ENCODE assay signal across 17 cellular contexts in the genomic region with DNA sequence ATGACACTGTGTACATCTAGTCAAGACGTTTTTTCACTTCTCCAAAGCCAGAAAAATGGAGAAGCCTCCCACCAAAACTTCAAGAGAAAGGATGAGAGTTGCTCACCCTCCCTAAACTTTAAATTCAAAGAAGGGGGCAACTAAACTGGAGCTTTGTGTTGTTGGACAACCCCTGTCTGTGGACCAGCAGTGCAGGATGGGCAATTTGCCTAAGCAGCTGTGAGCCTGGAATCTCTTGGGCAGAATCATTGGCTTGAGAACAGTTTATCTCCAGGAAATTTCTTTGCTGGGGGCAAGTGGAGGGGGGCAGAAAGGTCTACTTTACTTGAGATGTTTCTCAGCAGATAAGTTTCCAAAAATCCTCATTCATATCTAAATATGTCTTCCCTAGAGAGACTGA.
"Had no signal": no experiment of that assay in that cellular context is flagged by ENCODE, and none has a peak within 500 bp of the region (broad histone marks: within the 10 kb centered on the region; RNA-seq: fewer than 3 reads in every experiment).

No MANE protein-coding gene starts in this region.

- ATAC-seq: activated CD8-positive, alpha-beta T cell treated with anti-CD3 and anti-CD28 coated beads for 36 hours; activated naive CD8-positive, alpha-beta T cell treated with anti-CD3 and anti-CD28 coated beads, Interleukin-2, amount 50 U/mL, for 24 hours; esophagus mucosa; foreskin keratinocyte; left lobe of liver; mucosa of descending colon; stimulated activated naive B cell treated with anti-CD40 and anti-IgM and Interleukin-4, amounts not matched to agents 10 μg/mL and 1 μg/mL and 100 μg/mL, for 72 hours; upper lobe of right lung had no signal

- DNase-seq: activated B cell treated with CpG ODN at 0.5 μM for 24 hours; activated CD4-positive, alpha-beta T cell treated with anti-CD3 and anti-CD28 coated beads, Interleukin-2, amount 50 U/mL, for 1 hour; activated CD8-positive, alpha-beta T cell treated with anti-CD3 and anti-CD28 coated beads for 36 hours; activated naive CD8-positive, alpha-beta T cell treated with anti-CD3 and anti-CD28 coated beads, Interleukin-2, amount 50 U/mL, for 24 hours; activated T-cell treated with anti-CD3 and anti-CD28 coated beads, Interleukin-2, amount 50 U/mL, for 48 hours; cortex of kidney; foreskin keratinocyte; kidney glomerular epithelial cell; mucosa of descending colon; sigmoid colon; stimulated activated CD4-positive, alpha-beta T cell treated with anti-CD3 and anti-CD28 coated beads, Interleukin-1b, Interleukin-23, amount 100 ng/mL, for 48 hours; stimulated activated naive B cell treated with anti-CD40 and anti-IgM and Interleukin-4, amounts not matched to agents 10 μg/mL and 1 μg/mL and 100 μg/mL, for 72 hours; stomach; tibial artery; upper lobe of right lung had no signal
